Comparison of ENCODE assay signal across 22 cellular contexts in genomic region chr5:116887104-116887503, GRCh38.
DNase-seq lines count a peak whose midpoint lies in the region; ATAC-seq, FAIRE-seq and TF ChIP-seq lines count a peak whose summit lies in the region.
"Had no signal": no experiment of that assay in that cellular context is flagged by ENCODE, and none has a peak within 500 bp of the region (broad histone marks: within the 10 kb centered on the region; RNA-seq: fewer than 3 reads in every experiment).

No MANE protein-coding gene starts in this region.

- H3K4me3 ChIP-seq in HEK293 (ENCODE audit: low read depth, low read length) (no peak overlapping the region), bronchial epithelial cell (ENCODE audit: low read depth, low read length) (no peak overlapping the region)
- H3K4me3 ChIP-seq: A549, K562 had no signal

- POLR2A ChIA-PET in HEK293 (lab: Yijun Ruan, JAX): no interaction called here

- FAIRE-seq in bronchial epithelial cell (lab: Jason Lieb, UNC): no peak
- FAIRE-seq: A549, D721Med, HepG2, K562, RCC 7860 had no signal

- CTCF ChIA-PET in HEK293 (lab: Yijun Ruan, JAX): no interaction called here

- H3K4me1 ChIP-seq in HEK293 (ENCODE audit: control insufficient read depth, insufficient read depth, low read length): no peaks in the 10 kb centered on the region
- H3K4me1 ChIP-seq: A549 had no signal

- no peaks in the 10 kb centered on the region for H3K4me1 Mint-ChIP-seq in activated T-cell treated with anti-CD3 and anti-CD28 coated beads, Interleukin-2, amount 50 U/mL, for 72 hours (ENCODE audit: low read depth)
- H3K4me1 Mint-ChIP-seq: B cell, CD14-positive monocyte had no signal

- H3K27ac ChIP-seq in HEK293 (ENCODE audit: extremely low read depth, low read depth, low read length): no peak overlapping the region
- H3K27ac ChIP-seq: A549 had no signal

- H3K36me3 ChIP-seq in HEK293 (ENCODE audit: control insufficient read depth in 2 of 2, insufficient read depth in 1 of 2, low read length in 2 of 2): no peaks in the 10 kb centered on the region
- no peaks in the 10 kb centered on the region for H3K36me3 ChIP-seq in bronchial epithelial cell (ENCODE audit: control insufficient read depth, insufficient read depth, low read length)

- H3K9me3 Mint-ChIP-seq in activated T-cell treated with anti-CD3 and anti-CD28 coated beads, Interleukin-2, amount 50 U/mL, for 72 hours: no peaks in the 10 kb centered on the region

- no peak overlapping the region for H3K4me3 Mint-ChIP-seq in activated T-cell treated with anti-CD3 and anti-CD28 coated beads, Interleukin-2, amount 50 U/mL, for 72 hours
- H3K4me3 Mint-ChIP-seq: B cell, CD14-positive monocyte had no signal

- TF ChIP-seq CTCF in HEK293 (tag by site-specific recombination; IDR thresholded peaks at IDR 0.05) (no peak), bronchial epithelial cell (IDR thresholded peaks at IDR 0.05; ENCODE audit: insufficient read depth, low read length, severe bottlenecking) (no peak)

- H3K27me3 Mint-ChIP-seq in activated T-cell treated with anti-CD3 and anti-CD28 coated beads, Interleukin-2, amount 50 U/mL, for 72 hours (ENCODE audit: low read depth): no peaks in the 10 kb centered on the region
- H3K27me3 Mint-ChIP-seq: B cell had no signal

- DNase-seq in COR-L47 (lab: John Stamatoyannopoulos, UW) (peak; percentile 92), NCI-H345 treated with DMSO at 0.1 percent for 48 hours (lab: John Stamatoyannopoulos, UW; ENCODE audit: unreplicated experiment) (peak; percentile 4), bronchial epithelial cell (ENCODE audit: low read depth) (peak; percentile 15), NOMO-1 treated with DMSO at 0.1 percent for 48 hours (lab: John Stamatoyannopoulos, UW; ENCODE audit: unreplicated experiment) (no peak)
- no peak for DNase-seq in activated T-cell treated with anti-CD3 and anti-CD28 coated beads, Interleukin-2, amount 50 U/mL, for 72 hours
- no peak for DNase-seq in effector CD8-positive, alpha-beta T cell (lab: John Stamatoyannopoulos, UW)
- DNase-seq: NCI-H1092 treated with DMSO at 0.1 percent for 48 hours; NCI-H187 treated with DMSO at 0.1 percent for 48 hours; NCI-H2171; NCI-H446; NCI-H526; NK-92 treated with Interleukin-12 subunit alpha and Interleukin-12 subunit beta, amount 100 ng/mL, for 24 hours; OCI-M1; Right ventricle myocardium superior had no signal

- H3K36me3 Mint-ChIP-seq in activated T-cell treated with anti-CD3 and anti-CD28 coated beads, Interleukin-2, amount 50 U/mL, for 72 hours (ENCODE audit: insufficient read depth in 2 of 2): no peaks in the 10 kb centered on the region
- H3K36me3 Mint-ChIP-seq: CD14-positive monocyte had no signal

- no peak overlapping the region for H3K27ac Mint-ChIP-seq in activated T-cell treated with anti-CD3 and anti-CD28 coated beads, Interleukin-2, amount 50 U/mL, for 72 hours
- H3K27ac Mint-ChIP-seq: B cell, CD14-positive monocyte had no signal

- H3K9me3 ChIP-seq in HEK293 (ENCODE audit: control insufficient read depth, insufficient read depth, low read depth, low read length): no peaks in the 10 kb centered on the region
- H3K9me3 ChIP-seq: A549 had no signal

- no peak for ATAC-seq in activated T-cell treated with anti-CD3 and anti-CD28 coated beads, Interleukin-2, amount 50 U/mL, for 72 hours (replicated peaks in 1 of 2)
- ATAC-seq: A549, HepG2, K562 had no signal

- no peaks in the 10 kb centered on the region for H3K27me3 ChIP-seq in bronchial epithelial cell (ENCODE audit: control insufficient read depth, insufficient read depth, low read length)

TF ChIP-seq in HEK293, 187 proteins besides CTCF, POLR2A, EP300 and RAD21:
- TF ChIP-seq ZNF621 (tag by site-specific recombination; IDR thresholded peaks at IDR 0.05) (no peak), ZNF837 (tag by site-specific recombination; IDR thresholded peaks at IDR 0.05) (no peak), SP7 (tag by site-specific recombination; IDR thresholded peaks at IDR 0.05) (peak; percentile 58), ZNF350 (tag by site-specific recombination; IDR thresholded peaks at IDR 0.05) (no peak), PRDM4 (tag by site-specific recombination; IDR thresholded peaks at IDR 0.05) (peak; percentile 65), ZNF398 (tag by site-specific recombination; IDR thresholded peaks at IDR 0.05) (no peak), SCRT2 (tag by site-specific recombination; IDR thresholded peaks at IDR 0.05) (peak; percentile 48; the same call in 1 of the 2 replicates), MYNN (tag by site-specific recombination; IDR thresholded peaks at IDR 0.05; ENCODE audit: borderline replicate concordance) (no peak), ZIC2 (tag by site-specific recombination; IDR thresholded peaks at IDR 0.05) (peak; percentile 54), BCL11A (tag by site-specific recombination; IDR thresholded peaks at IDR 0.05; ENCODE audit: low read depth) (no peak), SCRT1 (tag by site-specific recombination; IDR thresholded peaks at IDR 0.05; ENCODE audit: borderline replicate concordance) (0 out of 2 replicates have a peak, but pooled peaks have one; percentile 12)

Comparison
In these comparisons a context has a peak if more than half of its experiments do, and no peak if none do; other contexts are left out.
1. DNase-seq: peak in COR-L47 (single experiment), NCI-H345 treated with DMSO at 0.1 percent for 48 hours (single experiment) and bronchial epithelial cell (single experiment); none in activated T-cell treated with anti-CD3 and anti-CD28 coated beads, Interleukin-2, amount 50 U/mL, for 72 hours (0 of 2), effector CD8-positive, alpha-beta T cell (single experiment) and NOMO-1 treated with DMSO at 0.1 percent for 48 hours (single experiment).